In the genomic region with DNA sequence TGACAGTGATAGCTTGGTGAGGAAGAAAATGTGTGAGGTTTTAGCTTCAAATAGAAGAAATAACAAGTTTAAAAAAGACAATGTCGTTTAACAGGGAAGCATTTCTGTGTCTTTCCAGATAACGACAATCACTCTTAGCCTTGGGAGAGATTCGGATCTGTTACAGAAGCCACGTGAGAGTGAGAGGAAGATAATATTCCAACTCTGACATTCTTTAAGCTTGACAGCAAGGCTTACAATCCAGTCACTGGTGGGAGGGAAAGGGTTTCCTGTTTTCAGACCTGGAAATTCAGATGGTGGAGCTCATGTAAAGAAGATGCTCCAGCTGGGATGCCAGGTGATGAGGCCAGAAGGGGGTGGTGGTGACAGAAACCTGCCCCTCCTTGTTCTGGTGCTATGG, we compare ENCODE assay signal across 1 cellular context.
TF ChIP-seq lines count a peak whose summit lies in the region.

No MANE protein-coding gene starts in this region.

TF ChIP-seq in IMR-90, 13 proteins besides CTCF, POLR2A, EP300 and RAD21:
- TF ChIP-seq FOS (IDR thresholded peaks at IDR 0.05; ENCODE audit: low read depth, low read length): no peak
- TF ChIP-seq NFE2L2 (IDR thresholded peaks at IDR 0.05; ENCODE audit: low read depth, low read length): no peak
- TF ChIP-seq BHLHE40 (IDR thresholded peaks at IDR 0.05; ENCODE audit: low read depth, low read length): no peak
- no peak for TF ChIP-seq MAFK (IDR thresholded peaks at IDR 0.05; ENCODE audit: low read depth, low read length)
- TF ChIP-seq RFX5 (IDR thresholded peaks at IDR 0.05; ENCODE audit: low read depth, low read length): no peak
- no peak for TF ChIP-seq RCOR1 (IDR thresholded peaks at IDR 0.05; ENCODE audit: insufficient replicate concordance, low read length)
- TF ChIP-seq, protein P1, sequence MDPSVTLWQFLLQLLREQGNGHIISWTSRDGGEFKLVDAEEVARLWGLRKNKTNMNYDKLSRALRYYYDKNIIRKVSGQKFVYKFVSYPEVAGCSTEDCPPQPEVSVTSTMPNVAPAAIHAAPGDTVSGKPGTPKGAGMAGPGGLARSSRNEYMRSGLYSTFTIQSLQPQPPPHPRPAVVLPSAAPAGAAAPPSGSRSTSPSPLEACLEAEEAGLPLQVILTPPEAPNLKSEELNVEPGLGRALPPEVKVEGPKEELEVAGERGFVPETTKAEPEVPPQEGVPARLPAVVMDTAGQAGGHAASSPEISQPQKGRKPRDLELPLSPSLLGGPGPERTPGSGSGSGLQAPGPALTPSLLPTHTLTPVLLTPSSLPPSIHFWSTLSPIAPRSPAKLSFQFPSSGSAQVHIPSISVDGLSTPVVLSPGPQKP (IDR thresholded peaks at IDR 0.05; ENCODE audit: borderline replicate concordance, low read depth, low read length): no peak
- no peak for TF ChIP-seq CEBPB (IDR thresholded peaks at IDR 0.05; ENCODE audit: low read depth, low read length)
- TF ChIP-seq, protein P2, sequence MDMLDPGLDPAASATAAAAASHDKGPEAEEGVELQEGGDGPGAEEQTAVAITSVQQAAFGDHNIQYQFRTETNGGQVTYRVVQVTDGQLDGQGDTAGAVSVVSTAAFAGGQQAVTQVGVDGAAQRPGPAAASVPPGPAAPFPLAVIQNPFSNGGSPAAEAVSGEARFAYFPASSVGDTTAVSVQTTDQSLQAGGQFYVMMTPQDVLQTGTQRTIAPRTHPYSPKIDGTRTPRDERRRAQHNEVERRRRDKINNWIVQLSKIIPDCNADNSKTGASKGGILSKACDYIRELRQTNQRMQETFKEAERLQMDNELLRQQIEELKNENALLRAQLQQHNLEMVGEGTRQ (IDR thresholded peaks at IDR 0.05; ENCODE audit: low read depth, low read length): no peak
- no peak for TF ChIP-seq MAZ (IDR thresholded peaks at IDR 0.05; ENCODE audit: borderline replicate concordance, low read depth, low read length)
- TF ChIP-seq SMC3 (IDR thresholded peaks at IDR 0.05; ENCODE audit: low read depth, low read length): no peak
- TF ChIP-seq CHD1 (IDR thresholded peaks at IDR 0.05; ENCODE audit: low read depth, low read length): no peak
- TF ChIP-seq MXI1 (IDR thresholded peaks at IDR 0.05; ENCODE audit: borderline replicate concordance, low read depth, low read length): no peak
TF ChIP-seq in IMR-90: peak in this region for 0.
